22 cellular contexts compared by ENCODE assay signal in genomic region chr15:85006655-85007054, GRCh38. TPM values are rescaled to one million over a fixed set of nuclear protein-coding genes. Genes with fewer than 3 reads are reported as not detected.
DNase-seq lines count a peak whose midpoint lies in the region; ATAC-seq, FAIRE-seq and TF ChIP-seq lines count a peak whose summit lies in the region.
"Had no signal": no experiment of that assay in that cellular context is flagged by ENCODE, and none has a peak within 500 bp of the region (broad histone marks: within the 10 kb centered on the region; RNA-seq: fewer than 3 reads in every experiment).

No MANE protein-coding gene starts in this region.

- ATAC-seq in A549 (no peak), T-helper 17 cell (no peak)
- ATAC-seq: GM23338 had no signal

- H3K4me1 ChIP-seq in A549: peaks cover 69% of the 10 kb centered on the region
- peaks cover 40 to 56% of the 10 kb centered on the region in 2 donors for H3K4me1 ChIP-seq in kidney (ENCODE audit: control insufficient read depth in 1 of 2, insufficient read depth in 1 of 2, low read depth in 1 of 2, low read length in 2 of 2)

- TF ChIP-seq CTCF in A549 (IDR thresholded peaks at IDR 0.05) (no peak), kidney (IDR thresholded peaks at IDR 0.05; ENCODE audit: borderline replicate concordance, extremely low read depth, insufficient read depth) (no peak)

- H3K9ac ChIP-seq in kidney (ENCODE audit: low read length in 2 of 2): no peak overlapping the region

- DNase-seq in A549 (ENCODE audit: low read depth in 1 of 2, low spot score in 1 of 2): no peak
- no peak for DNase-seq in T-helper 17 cell
- DNase-seq in substantia nigra (lab: John Stamatoyannopoulos, UW): no peak
- DNase-seq in kidney: no peak
- no peak for DNase-seq in HT-29 (ENCODE audit: low spot score)
- DNase-seq in RKO (ENCODE audit: low spot score): no peak
- DNase-seq in hepatic stellate cell (ENCODE audit: low spot score): no peak
- DNase-seq: ACHN; Caco-2; CD4-positive, alpha-beta T cell; HCEC 1CT; HFFc6 had no signal

- intact Hi-C loops in dendritic cell treated with granulocyte-macrophage colony-stimulating factor and Interleukin-4, amounts not matched to agents 40 ng/mL and 50 ng/mL, for 4 days (cut with micrococcal nuclease): no loop called here
- intact Hi-C loops in kidney (cut with DNase I): no loop called here

- H3K4me3 ChIP-seq in A549: no peak overlapping the region
- no peak overlapping the region for H3K4me3 ChIP-seq in kidney (ENCODE audit: low read length in 2 of 2)
- H3K4me3 ChIP-seq: GM23338 had no signal

- H3K9me3 Mint-ChIP-seq in dendritic cell treated with granulocyte-macrophage colony-stimulating factor and Interleukin-4, amounts not matched to agents 40 ng/mL and 50 ng/mL, for 4 days: no peaks in the 10 kb centered on the region
- H3K9me3 Mint-ChIP-seq: CD4-positive, alpha-beta T cell; GM23338; HFFc6; IgD-negative memory B cell had no signal

- POLR2A ChIA-PET in A549 (lab: Yijun Ruan, JAX): no interaction called here

- no peak for TF ChIP-seq EP300 in A549 (IDR thresholded peaks at IDR 0.05)

- H3K27me3 Mint-ChIP-seq in T-helper 17 cell: no peaks in the 10 kb centered on the region
- H3K27me3 Mint-ChIP-seq in dendritic cell treated with granulocyte-macrophage colony-stimulating factor and Interleukin-4, amounts not matched to agents 40 ng/mL and 50 ng/mL, for 4 days: no peaks in the 10 kb centered on the region
- H3K27me3 Mint-ChIP-seq: CD4-positive, alpha-beta T cell; IgD-negative memory B cell had no signal

- no peaks in the 10 kb centered on the region for H3K36me3 ChIP-seq in kidney (ENCODE audit: control insufficient read depth in 1 of 2, insufficient read depth in 2 of 2, low read length in 2 of 2)

- peak overlapping the region; percentile 44; the same call in 1 of the 3 replicates for H3K4me2 ChIP-seq in A549
- H3K4me2 ChIP-seq: GM23338 had no signal

- no peak overlapping the region for H3K27ac ChIP-seq in A549
- H3K27ac ChIP-seq in substantia nigra (ENCODE audit: low read depth, low read length, poor library complexity, severe bottlenecking): peak overlapping the region; percentile 49
- peak overlapping the region in 1 of 2 donors; percentile 1 for H3K27ac ChIP-seq in kidney (ENCODE audit: low read depth in 2 of 2, low read length in 2 of 2)
- H3K27ac ChIP-seq: C4-2B, HL-60 had no signal

- no peaks in the 10 kb centered on the region for H3K9me3 ChIP-seq in A549
- H3K9me3 ChIP-seq in T-helper 17 cell (ENCODE audit: control insufficient read depth, low read length, poor library complexity, severe bottlenecking): no peaks in the 10 kb centered on the region
- H3K9me3 ChIP-seq in kidney (ENCODE audit: control insufficient read depth in 1 of 2, low read length in 2 of 2): no peaks in the 10 kb centered on the region
- H3K9me3 ChIP-seq: Caco-2 had no signal

- H3K4me3 Mint-ChIP-seq in T-helper 17 cell: no peak overlapping the region
- H3K4me3 Mint-ChIP-seq in dendritic cell treated with granulocyte-macrophage colony-stimulating factor and Interleukin-4, amounts not matched to agents 40 ng/mL and 50 ng/mL, for 4 days: no peak overlapping the region
- H3K4me3 Mint-ChIP-seq: CD4-positive, alpha-beta T cell; GM23338; HFFc6 had no signal

- no peaks in the 10 kb centered on the region for H3K36me3 Mint-ChIP-seq in T-helper 17 cell (ENCODE audit: low read depth)
- H3K36me3 Mint-ChIP-seq in dendritic cell treated with granulocyte-macrophage colony-stimulating factor and Interleukin-4, amounts not matched to agents 40 ng/mL and 50 ng/mL, for 4 days (ENCODE audit: low read depth): no peaks in the 10 kb centered on the region
- H3K36me3 Mint-ChIP-seq: IgD-negative memory B cell had no signal

- WGBS in A549 (ENCODE audit: missing lambda C conversion rate): 89% methylated on average over 3 of the region's 3 CpGs

- H3K4me1 Mint-ChIP-seq in T-helper 17 cell: peaks cover 51% of the 10 kb centered on the region
- H3K4me1 Mint-ChIP-seq in dendritic cell treated with granulocyte-macrophage colony-stimulating factor and Interleukin-4, amounts not matched to agents 40 ng/mL and 50 ng/mL, for 4 days (ENCODE audit: low read depth): peaks cover 85% of the 10 kb centered on the region

- H3K27ac Mint-ChIP-seq in T-helper 17 cell: peak overlapping the region; percentile 62
- peak overlapping the region; percentile 11 for H3K27ac Mint-ChIP-seq in dendritic cell treated with granulocyte-macrophage colony-stimulating factor and Interleukin-4, amounts not matched to agents 40 ng/mL and 50 ng/mL, for 4 days
- H3K27ac Mint-ChIP-seq: CD4-positive, alpha-beta T cell; GM23338; HFFc6 had no signal

- CTCF ChIA-PET in A549 (lab: Yijun Ruan, JAX): interaction anchor here (0.9 to 2.4 kb wide), 5 partner anchors 13 to 37 kb away, joined by 3 to 10 read pairs (median 5); no protein-coding TSS in a partner anchor

- no peak for TF ChIP-seq POLR2A in A549 (IDR thresholded peaks at IDR 0.05; ENCODE audit: low read length)

- TF ChIP-seq RAD21 in A549 (conservative IDR thresholded peaks at IDR 0.05 in 1 of 2, IDR thresholded peaks at IDR 0.05 in 1 of 2): no peak

- FAIRE-seq in A549 (lab: Jason Lieb, UNC): no peak
- FAIRE-seq in kidney (lab: Jason Lieb, UNC): no peak
- FAIRE-seq: D721Med, G401.6, GM12891, H54, HTR-8/SVneo had no signal

TF ChIP-seq in A549, 52 proteins besides CTCF, POLR2A, EP300 and RAD21:
- TF ChIP-seq ZSCAN20 (CRISPR knock-in tag; IDR thresholded peaks at IDR 0.05) (no peak), MAX (IDR thresholded peaks at IDR 0.05) (no peak), FOXS1 (CRISPR knock-in tag; IDR thresholded peaks at IDR 0.05) (no peak), SREBF2 (IDR thresholded peaks at IDR 0.05) (no peak)

RNA-seq across cellular contexts. Expression of gene PDE8A, which starts 25.0 kb away (rescaled TPM):
- polyA plus RNA-seq in A549 (2011; rRNA removed): 171 and 204 TPM in 2 replicates
- polyA plus RNA-seq in A549 (2012; cell fraction: cytosol; rRNA removed): 43.7 and 46.8 TPM in 2 replicates
- polyA plus RNA-seq in A549 (2012; cell fraction: nucleus; rRNA removed): 57.8 and 99.2 TPM in 2 replicates
- polyA plus RNA-seq in A549 (2017; fragmentation: RNase III; extraction: RNeasy Plus Mini Kit Qiagen cat#74134 plus additional on column Dnase treatment): 44.4 to 45.3 TPM (median 45.0 TPM) in 3 replicates
- 104 and 125 TPM in 2 replicates for polyA minus RNA-seq in A549 (2011; rRNA and poly(A)+ RNA removed)
- 10 to 100 TPM; 40.7 to 44.2 TPM for total RNA-seq in T-helper 17 cell
- total RNA-seq in kidney: 37.5 TPM
- 20.3 TPM for polyA plus RNA-seq in kidney (ENCODE audit: insufficient read depth, low read depth, low replicate concordance)
- 29.9 and 30.4 TPM in 2 replicates for total RNA-seq in HT-29 (2014; rRNA removed; shearing (Covaris generic))
